ENCODE assay signal across 8 cellular contexts in genomic region chr20:62365814-62366369, GRCh38. TPM values are rescaled to one million over a fixed set of nuclear protein-coding genes. Genes with fewer than 3 reads are reported as not detected.
DNase-seq lines count a peak whose midpoint lies in the region; ATAC-seq and TF ChIP-seq lines count a peak whose summit lies in the region.

No MANE protein-coding gene starts in this region.

- H3K4me3 ChIP-seq in iPS-20b (ENCODE audit: low read length) (peak overlapping the region; percentile 81), suprapubic skin (peak overlapping the region; percentile 83)

- no peak for TF ChIP-seq POLR2A in suprapubic skin (IDR thresholded peaks at IDR 0.05)

- no peak for ATAC-seq in HG02763 (IDR thresholded peaks at IDR 0.05; ENCODE audit: unreplicated experiment)
- no peak for ATAC-seq in HG02678 (IDR thresholded peaks at IDR 0.05; ENCODE audit: unreplicated experiment)

- H3K4me1 ChIP-seq in iPS-20b (ENCODE audit: insufficient read depth, low read length) (peaks cover 53% of the 10 kb centered on the region), suprapubic skin (peaks cover 97% of the 10 kb centered on the region)

- TF ChIP-seq CTCF in suprapubic skin (IDR thresholded peaks at IDR 0.05): no peak

- WGBS in suprapubic skin: 22% methylated on average over 6 of the region's 10 CpGs

- no peaks in the 10 kb centered on the region for H3K9me3 ChIP-seq in iPS-20b (ENCODE audit: insufficient read depth, low read depth, low read length)
- no peaks in the 10 kb centered on the region for H3K9me3 ChIP-seq in suprapubic skin

- no peak for TF ChIP-seq EP300 in suprapubic skin (IDR thresholded peaks at IDR 0.05)

- H3K36me3 ChIP-seq in iPS-20b (ENCODE audit: insufficient read depth, low read depth, low read length): no peaks in the 10 kb centered on the region
- no peaks in the 10 kb centered on the region for H3K36me3 ChIP-seq in suprapubic skin

- H3K9ac ChIP-seq in iPS-20b (ENCODE audit: low read depth, low read length): peak overlapping the region; percentile 78

- peak; percentile 43 for DNase-seq in NCI-H2196 (lab: John Stamatoyannopoulos, UW; ENCODE audit: unreplicated experiment)
- no peak for DNase-seq in NCI-H2196 treated with DMSO at 0.1 percent for 48 hours (lab: John Stamatoyannopoulos, UW; ENCODE audit: unreplicated experiment)
- DNase-seq in suprapubic skin (ENCODE audit: low spot score in 2 of 2): no peak
- no peak for DNase-seq in NCI-H2081 treated with DMSO at 0.1 percent for 48 hours (lab: John Stamatoyannopoulos, UW)

- peak overlapping the region; percentile 35 for H3K27ac ChIP-seq in angular gyrus (ENCODE audit: low read depth, low read length)
- peak overlapping the region; percentile 68 for H3K27ac ChIP-seq in iPS-20b (ENCODE audit: low read length)
- H3K27ac ChIP-seq in suprapubic skin: peak overlapping the region; percentile 94

- H3K27me3 ChIP-seq in iPS-20b (ENCODE audit: insufficient read depth, low read length) (peaks cover 3% of the 10 kb centered on the region; the same call in 1 of the 2 replicates), suprapubic skin (peaks cover 8% of the 10 kb centered on the region)

RNA-seq across cellular contexts. Expression of gene LAMA5, which starts 1.2 kb away (rescaled TPM):
- total RNA-seq in suprapubic skin: 100 to 1,000 TPM; 200 to 623 (median 316) TPM

RNA-seq across cellular contexts. Expression of gene RPS21, which starts 21.0 kb away (rescaled TPM):
- total RNA-seq in suprapubic skin: 1,000 to 10,000 TPM; 1,604 to 3,217 (median 2,363) TPM

RNA-seq across cellular contexts. Expression of gene CABLES2, which starts 41.2 kb away (rescaled TPM):
- total RNA-seq in suprapubic skin: 1 to 10 TPM; 3.8 to 7.2 (median 4.5) TPM

Comparison
In these comparisons a context has a peak if more than half of its experiments do, and no peak if none do; other contexts are left out.
1. H3K27ac ChIP-seq: peak in every context shown above with its lines; median percentile 94 in suprapubic skin; 68 in iPS-20b; 35 in angular gyrus.